Comparison of ENCODE assay signal across 9 cellular contexts in the genomic region with DNA sequence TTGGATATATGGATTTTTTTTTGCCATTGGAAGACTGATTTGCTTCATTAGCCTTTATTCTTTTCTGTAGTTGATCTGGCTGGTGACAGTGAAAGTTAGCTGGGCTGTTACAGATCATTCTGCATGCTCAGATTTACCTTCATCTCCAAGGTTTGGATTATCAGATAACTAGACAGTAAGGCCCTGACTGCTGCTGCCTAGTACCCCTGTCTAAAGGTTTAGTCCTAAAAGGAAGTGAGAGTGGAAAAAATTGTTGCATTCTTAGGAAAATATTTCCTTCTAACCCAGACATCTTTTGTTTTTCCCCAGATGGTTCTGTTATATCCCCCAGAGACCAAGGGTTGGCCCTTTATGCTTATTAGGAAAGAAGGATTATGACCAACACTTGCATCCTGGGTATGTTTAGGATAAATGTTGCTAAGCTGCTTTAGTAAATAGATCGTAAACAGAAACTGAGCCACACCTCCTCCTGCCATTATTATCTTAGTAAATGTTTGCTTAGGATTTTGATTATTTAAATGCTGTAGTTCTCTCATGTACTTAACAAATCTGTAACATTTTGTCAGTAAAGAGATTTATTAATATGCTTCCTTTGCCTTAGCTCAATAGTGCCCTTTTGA. TPM values are rescaled to one million over a fixed set of nuclear protein-coding genes. Genes with fewer than 3 reads are reported as not detected.
DNase-seq lines count a peak whose midpoint lies in the region; ATAC-seq, FAIRE-seq and TF ChIP-seq lines count a peak whose summit lies in the region.
"Had no signal": no experiment of that assay in that cellular context is flagged by ENCODE, and none has a peak within 500 bp of the region (broad histone marks: within the 10 kb centered on the region; RNA-seq: fewer than 3 reads in every experiment).

No MANE protein-coding gene starts in this region.

- intact Hi-C loops in posterior cingulate gyrus (cut with DNase I): no loop called here

- H3K36me3 ChIP-seq in HEK293 (ENCODE audit: control insufficient read depth in 2 of 2, insufficient read depth in 1 of 2, low read length in 2 of 2) (no peaks in the 10 kb centered on the region), mesodermal cell (ENCODE audit: control insufficient read depth, insufficient read depth, low read length) (no peaks in the 10 kb centered on the region)

- POLR2A ChIA-PET in A549 (lab: Yijun Ruan, JAX) (no interaction called here), HEK293 (lab: Yijun Ruan, JAX) (no interaction called here)

- TF ChIP-seq EP300 in A549 (IDR thresholded peaks at IDR 0.05): no peak

- peak overlapping the region; percentile 33 for H3K4me2 ChIP-seq in A549

- TF ChIP-seq RAD21 in A549 (conservative IDR thresholded peaks at IDR 0.05 in 1 of 2, IDR thresholded peaks at IDR 0.05 in 1 of 2): no peak

- CTCF ChIA-PET in A549 (lab: Yijun Ruan, JAX): interaction anchor here (0.8 kb wide), 1 partner anchor 9 kb away, joined by 3 read pairs; no protein-coding TSS in a partner anchor
- CTCF ChIA-PET in HEK293 (lab: Yijun Ruan, JAX): no interaction called here

- peak overlapping the region; percentile 91 for H3K27ac Mint-ChIP-seq in chondrocyte (ENCODE audit: unreplicated experiment)
- H3K27ac Mint-ChIP-seq: activated CD4-positive, alpha-beta T cell treated with anti-CD3 and anti-CD28 coated beads, Interleukin-2, amount 10 ng/mL, durations not matched to agents 7 days and 5 days had no signal

- ATAC-seq in A549: peak in 1 of 2 experiments; percentile 70; a peak in 4 of 6 replicates

- no peaks in the 10 kb centered on the region for H3K9me3 ChIP-seq in A549
- no peaks in the 10 kb centered on the region for H3K9me3 ChIP-seq in HEK293 (ENCODE audit: control insufficient read depth, insufficient read depth, low read depth, low read length)
- H3K9me3 ChIP-seq in mesodermal cell (ENCODE audit: control insufficient read depth, low read length): no peaks in the 10 kb centered on the region

- DNase-seq in A549 (ENCODE audit: low read depth in 1 of 2, low spot score in 1 of 2) (peak; percentile 33 to 50), chondrocyte (ENCODE audit: low spot score) (no peak), SIG-M5 treated with dmso at 0.1 percent for 504 hours (lab: John Stamatoyannopoulos, UW; ENCODE audit: unreplicated experiment) (no peak), posterior cingulate gyrus (no peak), SKM-1 (lab: John Stamatoyannopoulos, UW; ENCODE audit: unreplicated experiment) (no peak)
- DNase-seq in activated CD4-positive, alpha-beta T cell treated with anti-CD3 and anti-CD28 coated beads for 48 hours: no peak
- DNase-seq: activated CD4-positive, alpha-beta T cell treated with anti-CD3 and anti-CD28 coated beads, Interleukin-2, amount 10 ng/mL, durations not matched to agents 7 days and 5 days had no signal

- TF ChIP-seq CTCF in A549 (IDR thresholded peaks at IDR 0.05) (no peak), HEK293 (tag by site-specific recombination; IDR thresholded peaks at IDR 0.05) (no peak), chondrocyte (IDR thresholded peaks at IDR 0.05) (no peak)

- H3K27me3 Mint-ChIP-seq in chondrocyte (ENCODE audit: low read depth): no peaks in the 10 kb centered on the region
- H3K27me3 Mint-ChIP-seq: activated CD4-positive, alpha-beta T cell treated with anti-CD3 and anti-CD28 coated beads, Interleukin-2, amount 10 ng/mL, durations not matched to agents 7 days and 5 days had no signal

- no peak for TF ChIP-seq POLR2A in A549 (IDR thresholded peaks at IDR 0.05; ENCODE audit: low read length)

- no peak overlapping the region for H3K4me3 ChIP-seq in A549
- H3K4me3 ChIP-seq in HEK293 (ENCODE audit: low read depth, low read length): no peak overlapping the region
- H3K4me3 ChIP-seq in mesodermal cell (ENCODE audit: extremely low read depth, insufficient read depth, low read length, poor library complexity, severe bottlenecking): no peak overlapping the region

- 74% methylated on average over 1 of the region's 1 CpG for WGBS in A549 (ENCODE audit: missing lambda C conversion rate)
- WGBS in mesodermal cell (ENCODE audit: insufficient coverage in 2 of 2), 2 experiments: no CpG with 5 or more reads among the region's 1 CpG

- peaks cover 41% of the 10 kb centered on the region for H3K4me1 ChIP-seq in A549
- H3K4me1 ChIP-seq in HEK293 (ENCODE audit: control insufficient read depth, insufficient read depth, low read length): peaks cover 22% of the 10 kb centered on the region
- peaks cover 5% of the 10 kb centered on the region for H3K4me1 ChIP-seq in mesodermal cell (ENCODE audit: control insufficient read depth, insufficient read depth, low read length, poor library complexity, severe bottlenecking)

- peak; percentile 46 for FAIRE-seq in A549 (lab: Jason Lieb, UNC)

- H3K27ac ChIP-seq in A549: 0 out of 6 replicates have a peak overlapping the region, but pooled peaks of 1 of the 2 experiments have one; percentile 19
- H3K27ac ChIP-seq in HEK293 (ENCODE audit: extremely low read depth, low read depth, low read length): no peak overlapping the region
- peak overlapping the region; percentile 10 for H3K27ac ChIP-seq in mesodermal cell (ENCODE audit: low read depth, low read length, severe bottlenecking)

- H3K4me3 Mint-ChIP-seq in chondrocyte (ENCODE audit: unreplicated experiment): no peak overlapping the region
- H3K4me3 Mint-ChIP-seq: activated CD4-positive, alpha-beta T cell treated with anti-CD3 and anti-CD28 coated beads, Interleukin-2, amount 10 ng/mL, durations not matched to agents 7 days and 5 days had no signal

- no peaks in the 10 kb centered on the region for H3K36me3 Mint-ChIP-seq in chondrocyte (ENCODE audit: low read depth)

- peaks cover 62% of the 10 kb centered on the region for H3K4me1 Mint-ChIP-seq in chondrocyte (ENCODE audit: low read depth)
- H3K4me1 Mint-ChIP-seq: activated CD4-positive, alpha-beta T cell treated with anti-CD3 and anti-CD28 coated beads, Interleukin-2, amount 10 ng/mL, durations not matched to agents 7 days and 5 days had no signal

- H3K9me3 Mint-ChIP-seq in chondrocyte (ENCODE audit: low read depth): no peaks in the 10 kb centered on the region
- H3K9me3 Mint-ChIP-seq: activated CD4-positive, alpha-beta T cell treated with anti-CD3 and anti-CD28 coated beads, Interleukin-2, amount 10 ng/mL, durations not matched to agents 7 days and 5 days had no signal

TF ChIP-seq in A549, 52 proteins besides CTCF, POLR2A, EP300 and RAD21:
- TF ChIP-seq TFCP2L1 (CRISPR knock-in tag; IDR thresholded peaks at IDR 0.05) (no peak), HDAC2 (IDR thresholded peaks at IDR 0.05) (no peak), PBX3 (IDR thresholded peaks at IDR 0.05) (no peak)

TF ChIP-seq in HEK293, 187 proteins besides CTCF, POLR2A, EP300 and RAD21:
- TF ChIP-seq, protein P1, sequence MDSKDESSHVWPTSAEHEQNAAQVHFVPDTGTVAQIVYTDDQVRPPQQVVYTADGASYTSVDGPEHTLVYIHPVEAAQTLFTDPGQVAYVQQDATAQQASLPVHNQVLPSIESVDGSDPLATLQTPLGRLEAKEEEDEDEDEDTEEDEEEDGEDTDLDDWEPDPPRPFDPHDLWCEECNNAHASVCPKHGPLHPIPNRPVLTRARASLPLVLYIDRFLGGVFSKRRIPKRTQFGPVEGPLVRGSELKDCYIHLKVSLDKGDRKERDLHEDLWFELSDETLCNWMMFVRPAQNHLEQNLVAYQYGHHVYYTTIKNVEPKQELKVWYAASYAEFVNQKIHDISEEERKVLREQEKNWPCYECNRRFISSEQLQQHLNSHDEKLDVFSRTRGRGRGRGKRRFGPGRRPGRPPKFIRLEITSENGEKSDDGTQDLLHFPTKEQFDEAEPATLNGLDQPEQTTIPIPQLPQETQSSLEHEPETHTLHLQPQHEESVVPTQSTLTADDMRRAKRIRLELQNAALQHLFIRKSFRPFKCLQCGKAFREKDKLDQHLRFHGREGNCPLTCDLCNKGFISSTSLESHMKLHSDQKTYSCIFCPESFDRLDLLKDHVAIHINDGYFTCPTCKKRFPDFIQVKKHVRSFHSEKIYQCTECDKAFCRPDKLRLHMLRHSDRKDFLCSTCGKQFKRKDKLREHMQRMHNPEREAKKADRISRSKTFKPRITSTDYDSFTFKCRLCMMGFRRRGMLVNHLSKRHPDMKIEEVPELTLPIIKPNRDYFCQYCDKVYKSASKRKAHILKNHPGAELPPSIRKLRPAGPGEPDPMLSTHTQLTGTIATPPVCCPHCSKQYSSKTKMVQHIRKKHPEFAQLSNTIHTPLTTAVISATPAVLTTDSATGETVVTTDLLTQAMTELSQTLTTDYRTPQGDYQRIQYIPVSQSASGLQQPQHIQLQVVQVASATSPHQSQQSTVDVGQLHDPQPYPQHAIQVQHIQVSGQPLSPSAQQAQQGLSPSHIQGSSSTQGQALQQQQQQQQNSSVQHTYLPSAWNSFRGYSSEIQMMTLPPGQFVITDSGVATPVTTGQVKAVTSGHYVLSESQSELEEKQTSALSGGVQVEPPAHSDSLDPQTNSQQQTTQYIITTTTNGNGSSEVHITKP (tag by site-specific recombination; IDR thresholded peaks at IDR 0.05): peak; percentile 30; the same call in 1 of the 2 replicates
- TF ChIP-seq ZNF366 (tag by site-specific recombination; conservative IDR thresholded peaks at IDR 0.05): 0 out of 2 replicates have a peak, but pooled peaks have one; percentile 23
- TF ChIP-seq IKZF3 (tag by site-specific recombination; IDR thresholded peaks at IDR 0.05): peak; percentile 55; the same call in 1 of the 2 replicates
- TF ChIP-seq ZBTB7A (tag by site-specific recombination; IDR thresholded peaks at IDR 0.05; ENCODE audit: low read depth): no peak
- 0 out of 2 replicates have a peak, but pooled peaks have one; percentile 26 for TF ChIP-seq ZNF600 (tag by site-specific recombination; IDR thresholded peaks at IDR 0.05)

RNA-seq across cellular contexts. Expression of gene MCU, which starts 44.3 kb away (rescaled TPM):
- polyA plus RNA-seq in A549 (2011; rRNA removed): 221 and 226 TPM in 2 replicates
- polyA plus RNA-seq in A549 (2012; cell fraction: cytosol; rRNA removed): 42.6 and 47.1 TPM in 2 replicates
- 40.7 and 48.6 TPM in 2 replicates for polyA plus RNA-seq in A549 (2012; cell fraction: nucleus; rRNA removed)
- 40.3 to 44.0 TPM (median 42.2 TPM) in 3 replicates for polyA plus RNA-seq in A549 (2017; fragmentation: RNase III; extraction: RNeasy Plus Mini Kit Qiagen cat#74134 plus additional on column Dnase treatment)
- 131 and 156 TPM in 2 replicates for polyA minus RNA-seq in A549 (2011; rRNA and poly(A)+ RNA removed)
- 34.1 to 51.8 TPM (median 43.4 TPM) in 3 replicates for total RNA-seq in chondrocyte
- 31.1 TPM for polyA plus RNA-seq in mesodermal cell (2013, experiment 1 of 2)
- 29.1 TPM for polyA plus RNA-seq in mesodermal cell (2013, experiment 2 of 2)

Comparison
In these comparisons a context has a peak if more than half of its experiments do, and no peak if none do; other contexts are left out.
1. DNase-seq: peak in A549 (2 of 2); none in chondrocyte (single experiment), activated CD4-positive, alpha-beta T cell treated with anti-CD3 and anti-CD28 coated beads for 48 hours (single experiment), SIG-M5 treated with dmso at 0.1 percent for 504 hours (single experiment), posterior cingulate gyrus (0 of 10) and SKM-1 (single experiment).